ENCODE assay signal across 36 cellular contexts in the genomic region with DNA sequence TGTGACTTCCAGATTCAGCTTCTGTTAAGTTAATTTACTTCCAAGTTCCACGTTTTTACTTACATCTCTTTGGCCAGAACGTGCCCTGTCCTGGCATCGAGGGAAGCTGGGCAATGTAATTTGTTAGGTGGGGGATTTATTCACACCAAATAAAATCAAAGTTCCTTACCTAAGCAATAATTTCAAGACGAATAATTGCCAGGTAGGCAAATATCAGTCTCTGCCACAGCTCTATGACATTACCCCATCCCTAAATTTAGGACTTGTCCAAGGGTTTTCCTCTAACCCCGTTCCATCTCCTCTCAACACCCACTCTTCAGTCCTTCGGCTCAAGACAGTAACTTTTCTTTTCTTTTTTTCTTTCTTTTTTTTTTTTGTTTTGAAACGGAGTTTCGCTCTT. TPM values are rescaled to one million over a fixed set of nuclear protein-coding genes. Genes with fewer than 3 reads are reported as not detected.
"Had no signal": no experiment of that assay in that cellular context is flagged by ENCODE, and none has a peak within 500 bp of the region (broad histone marks: within the 10 kb centered on the region; RNA-seq: fewer than 3 reads in every experiment).

No MANE protein-coding gene starts in this region.

- H3K27ac Mint-ChIP-seq: activated B cell treated with CpG ODN at 0.5 μM for 24 hours; activated CD4-positive, alpha-beta memory T cell treated with anti-CD3 and anti-CD28 coated beads for 36 hours; activated CD4-positive, alpha-beta T cell treated with anti-CD3 and anti-CD28 coated beads, Interleukin-2, amount 10 ng/mL, durations not matched to agents 24 days and 14 days; activated CD8-positive, alpha-beta T cell treated with anti-CD3 and anti-CD28 coated beads for 36 hours; activated naive CD4-positive, alpha-beta T cell treated with anti-CD3 and anti-CD28 coated beads, Interleukin-2, amount 10 ng/mL, durations not matched to agents 7 days and 5 days; activated naive CD4-positive, alpha-beta T cell treated with anti-CD3 and anti-CD28 coated beads, Interleukin-2, amount 50 U/mL, for 24 hours; activated naive CD8-positive, alpha-beta T cell; activated naive CD8-positive, alpha-beta T cell treated with anti-CD3 and anti-CD28 coated beads, Interleukin-2, amount 10 ng/mL, durations not matched to agents 7 days and 5 days; activated naive CD8-positive, alpha-beta T cell treated with anti-CD3 and anti-CD28 coated beads, Interleukin-2, amount 50 U/mL, for 24 hours; activated T-cell treated with anti-CD3 and anti-CD28 coated beads, Interleukin-2, amount 50 U/mL, for 24 hours; activated T-helper 2 cell treated with anti-CD3 and anti-CD28 coated beads, Interferon-gamma antibody, Interleukin-2, Interleukin-4, amounts not matched to agents 10 μg/mL and 5 μg/mL and 100 μg/mL, durations not matched to agents 14 hours and 24 hours and 36 hours; brain; T-helper 1 cell treated with Interleukin-12 subunit alpha and Interleukin-12 subunit beta and Interleukin-4 antibody, amounts not matched to agents 30 μg/mL and 1 μg/mL, for 36 hours; T-helper 2 cell treated with Interferon-gamma antibody and Interleukin-4, amounts not matched to agents 5 μg/mL and 100 μg/mL, for 36 hours had no signal

- H3K4me3 Mint-ChIP-seq: activated B cell treated with CpG ODN at 0.5 μM for 24 hours; activated CD4-positive, alpha-beta memory T cell treated with anti-CD3 and anti-CD28 coated beads for 36 hours; activated CD4-positive, alpha-beta T cell treated with anti-CD3 and anti-CD28 coated beads, Interleukin-2, amount 10 ng/mL, durations not matched to agents 24 days and 14 days; activated CD8-positive, alpha-beta T cell treated with anti-CD3 and anti-CD28 coated beads for 36 hours; activated naive CD4-positive, alpha-beta T cell treated with anti-CD3 and anti-CD28 coated beads, Interleukin-2, amount 10 ng/mL, durations not matched to agents 7 days and 5 days; activated naive CD4-positive, alpha-beta T cell treated with anti-CD3 and anti-CD28 coated beads, Interleukin-2, amount 50 U/mL, for 24 hours; activated naive CD8-positive, alpha-beta T cell; activated naive CD8-positive, alpha-beta T cell treated with anti-CD3 and anti-CD28 coated beads, Interleukin-2, amount 10 ng/mL, durations not matched to agents 7 days and 5 days; activated naive CD8-positive, alpha-beta T cell treated with anti-CD3 and anti-CD28 coated beads, Interleukin-2, amount 50 U/mL, for 24 hours; activated T-cell treated with anti-CD3 and anti-CD28 coated beads, Interleukin-2, amount 50 U/mL, for 24 hours; brain; central memory CD8-positive, alpha-beta T cell; T-helper 1 cell treated with Interleukin-12 subunit alpha and Interleukin-12 subunit beta and Interleukin-4 antibody, amounts not matched to agents 30 μg/mL and 1 μg/mL, for 36 hours; T-helper 2 cell treated with Interferon-gamma antibody and Interleukin-4, amounts not matched to agents 5 μg/mL and 100 μg/mL, for 36 hours had no signal

- H3K4me3 ChIP-seq: ascending aorta, cardiac muscle cell had no signal

- H3K9me3 Mint-ChIP-seq: activated naive CD4-positive, alpha-beta T cell treated with anti-CD3 and anti-CD28 coated beads, Interleukin-2, amount 50 U/mL, for 24 hours; T-helper 1 cell treated with Interleukin-12 subunit alpha and Interleukin-12 subunit beta and Interleukin-4 antibody, amounts not matched to agents 30 μg/mL and 1 μg/mL, for 36 hours; T-helper 2 cell treated with Interferon-gamma antibody and Interleukin-4, amounts not matched to agents 5 μg/mL and 100 μg/mL, for 36 hours had no signal

- DNase-seq: activated B cell treated with CpG ODN at 0.5 μM for 24 hours; activated CD4-positive, alpha-beta memory T cell treated with anti-CD3 and anti-CD28 coated beads for 36 hours; activated CD4-positive, alpha-beta T cell treated with anti-CD3 and anti-CD28 coated beads for 4 hours; activated CD4-positive, alpha-beta T cell treated with anti-CD3 and anti-CD28 coated beads, Interleukin-2, amount 10 ng/mL, durations not matched to agents 24 days and 14 days; activated CD4-positive, alpha-beta T cell treated with anti-CD3 and anti-CD28 coated beads, Interleukin-2, amount 50 U/mL, for 1 hour; activated CD4-positive, alpha-beta T cell treated with anti-CD3 and anti-CD28 coated beads, Interleukin-2, amount 50 U/mL, for 4 hours; activated CD4-positive, CD25-positive, alpha-beta regulatory T cell treated with anti-CD3 and anti-CD28 coated beads, Interleukin-2, amount 50 U/mL, for 72 hours; activated CD8-positive, alpha-beta memory T cell treated with anti-CD3 and anti-CD28 coated beads, Interleukin-2, amount 50 U/mL, for 48 hours; activated CD8-positive, alpha-beta T cell treated with anti-CD3 and anti-CD28 coated beads for 36 hours; activated effector memory CD4-positive, alpha-beta T cell treated with Interleukin-2 at 50 U/mL for 16 hours; activated gamma-delta T cell; activated naive CD4-positive, alpha-beta T cell treated with anti-CD3 and anti-CD28 coated beads, Interleukin-2, amount 10 ng/mL, durations not matched to agents 7 days and 5 days; activated naive CD4-positive, alpha-beta T cell treated with Interleukin-2 at 50 U/mL for 16 hours; activated naive CD8-positive, alpha-beta T cell treated with anti-CD3 and anti-CD28 coated beads, Interleukin-2, amount 10 ng/mL, durations not matched to agents 7 days and 5 days; activated naive CD8-positive, alpha-beta T cell treated with anti-CD3 and anti-CD28 coated beads, Interleukin-2, amount 50 U/mL, for 24 hours; activated T-cell treated with anti-CD3 and anti-CD28 coated beads, Interleukin-2, amount 50 U/mL, for 24 hours; activated T-cell treated with anti-CD3 and anti-CD28 coated beads, Interleukin-2, amount 50 U/mL, for 48 hours; amygdala; anterior cingulate cortex; caudate nucleus; cerebellar nuclear complex; T-helper 2 cell; T-helper 9 cell had no signal

- FAIRE-seq: bronchial epithelial cell, TTC549 had no signal

- ATAC-seq: activated CD8-positive, alpha-beta T cell treated with anti-CD3 and anti-CD28 coated beads for 36 hours; activated naive CD8-positive, alpha-beta T cell treated with anti-CD3 and anti-CD28 coated beads, Interleukin-2, amount 50 U/mL, for 24 hours had no signal

- H3K27ac ChIP-seq: ascending aorta, cardiac muscle cell, VCaP had no signal

- H3K36me3 Mint-ChIP-seq: activated CD4-positive, alpha-beta memory T cell treated with anti-CD3 and anti-CD28 coated beads for 36 hours; activated naive CD4-positive, alpha-beta T cell treated with anti-CD3 and anti-CD28 coated beads, Interleukin-2, amount 10 ng/mL, durations not matched to agents 7 days and 5 days; activated naive CD4-positive, alpha-beta T cell treated with anti-CD3 and anti-CD28 coated beads, Interleukin-2, amount 50 U/mL, for 24 hours; activated naive CD8-positive, alpha-beta T cell; activated naive CD8-positive, alpha-beta T cell treated with anti-CD3 and anti-CD28 coated beads, Interleukin-2, amount 10 ng/mL, durations not matched to agents 7 days and 5 days; brain had no signal

- H3K9me3 ChIP-seq: ascending aorta had no signal

- H3K27me3 ChIP-seq: ascending aorta, cardiac muscle cell had no signal

- H3K4me1 Mint-ChIP-seq: activated B cell treated with CpG ODN at 0.5 μM for 24 hours; activated CD4-positive, alpha-beta T cell treated with anti-CD3 and anti-CD28 coated beads, Interleukin-2, amount 10 ng/mL, durations not matched to agents 24 days and 14 days; activated naive CD4-positive, alpha-beta T cell treated with anti-CD3 and anti-CD28 coated beads, Interleukin-2, amount 10 ng/mL, durations not matched to agents 7 days and 5 days; activated naive CD4-positive, alpha-beta T cell treated with anti-CD3 and anti-CD28 coated beads, Interleukin-2, amount 50 U/mL, for 24 hours; activated naive CD8-positive, alpha-beta T cell treated with anti-CD3 and anti-CD28 coated beads, Interleukin-2, amount 10 ng/mL, durations not matched to agents 7 days and 5 days; activated naive CD8-positive, alpha-beta T cell treated with anti-CD3 and anti-CD28 coated beads, Interleukin-2, amount 50 U/mL, for 24 hours; brain; central memory CD8-positive, alpha-beta T cell had no signal

- H3K4me1 ChIP-seq: ascending aorta had no signal

- H3K36me3 ChIP-seq: ascending aorta, cardiac muscle cell had no signal

- H3K27me3 Mint-ChIP-seq: activated B cell treated with CpG ODN at 0.5 μM for 24 hours; activated CD4-positive, alpha-beta memory T cell treated with anti-CD3 and anti-CD28 coated beads for 36 hours; activated CD4-positive, alpha-beta T cell treated with anti-CD3 and anti-CD28 coated beads, Interleukin-2, amount 10 ng/mL, durations not matched to agents 24 days and 14 days; activated CD8-positive, alpha-beta T cell treated with anti-CD3 and anti-CD28 coated beads for 36 hours; activated naive CD4-positive, alpha-beta T cell treated with anti-CD3 and anti-CD28 coated beads, Interleukin-2, amount 10 ng/mL, durations not matched to agents 7 days and 5 days; activated naive CD4-positive, alpha-beta T cell treated with anti-CD3 and anti-CD28 coated beads, Interleukin-2, amount 50 U/mL, for 24 hours; activated naive CD8-positive, alpha-beta T cell; activated naive CD8-positive, alpha-beta T cell treated with anti-CD3 and anti-CD28 coated beads, Interleukin-2, amount 10 ng/mL, durations not matched to agents 7 days and 5 days; activated naive CD8-positive, alpha-beta T cell treated with anti-CD3 and anti-CD28 coated beads, Interleukin-2, amount 50 U/mL, for 24 hours; activated T-cell treated with anti-CD3 and anti-CD28 coated beads, Interleukin-2, amount 50 U/mL, for 24 hours; central memory CD8-positive, alpha-beta T cell had no signal

RNA-seq across cellular contexts. Expression of a gene that starts 38.3 kb away (rescaled TPM):
- total RNA-seq: activated B cell treated with CpG ODN at 0.5 μM for 24 hours; activated CD4-positive, alpha-beta memory T cell treated with anti-CD3 and anti-CD28 coated beads for 36 hours; activated CD4-positive, alpha-beta T cell treated with anti-CD3 and anti-CD28 coated beads, Interleukin-2, amount 10 ng/mL, durations not matched to agents 24 days and 14 days; activated CD8-positive, alpha-beta memory T cell treated with anti-CD3 and anti-CD28 coated beads for 36 hours; activated CD8-positive, alpha-beta T cell treated with anti-CD3 and anti-CD28 coated beads for 36 hours; activated naive CD8-positive, alpha-beta T cell treated with anti-CD3 and anti-CD28 coated beads, Interleukin-2, amount 10 ng/mL, durations not matched to agents 7 days and 5 days; activated T-helper 2 cell treated with anti-CD3 and anti-CD28 coated beads, Interferon-gamma antibody, Interleukin-2, Interleukin-4, amounts not matched to agents 10 μg/mL and 5 μg/mL and 100 μg/mL, durations not matched to agents 14 hours and 24 hours and 36 hours; ascending aorta had no signal
